16 cellular contexts compared by ENCODE assay signal in the genomic region with DNA sequence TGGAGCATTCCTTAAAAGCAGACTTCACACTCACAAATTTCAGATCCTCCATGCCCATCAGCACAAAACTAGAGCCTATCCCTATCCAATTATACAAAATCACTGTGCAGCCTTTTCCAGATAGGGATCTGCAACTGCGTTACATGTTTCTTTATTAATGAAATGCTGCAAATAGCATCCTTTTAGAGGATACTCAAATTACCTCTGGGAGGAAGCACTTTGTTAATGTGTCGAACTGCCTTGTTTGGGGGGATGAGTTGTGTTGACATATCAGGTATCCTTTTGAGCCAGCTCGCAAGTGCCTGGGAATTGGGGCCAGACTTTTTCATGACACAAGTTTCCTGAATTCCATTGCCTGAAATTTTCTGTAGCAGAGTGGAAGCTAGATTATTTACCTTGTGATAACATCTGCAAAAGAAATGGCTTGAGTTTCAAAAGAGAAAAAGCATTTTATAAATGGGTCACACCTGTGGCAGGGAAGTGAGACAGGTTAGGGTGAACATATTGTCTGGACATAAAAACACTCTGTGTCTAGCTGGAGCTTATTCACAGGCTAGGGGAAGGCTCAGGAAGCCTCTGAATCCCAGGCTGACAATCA.
"Had no signal": no experiment of that assay in that cellular context is flagged by ENCODE, and none has a peak within 500 bp of the region (broad histone marks: within the 10 kb centered on the region; RNA-seq: fewer than 3 reads in every experiment).

No MANE protein-coding gene starts in this region.

- ATAC-seq: activated CD4-positive, alpha-beta T cell treated with anti-CD3 and anti-CD28 coated beads for 36 hours; activated CD8-positive, alpha-beta T cell treated with anti-CD3 and anti-CD28 coated beads for 36 hours; activated naive CD8-positive, alpha-beta T cell treated with anti-CD3 and anti-CD28 coated beads, Interleukin-2, amount 50 U/mL, for 24 hours; esophagus mucosa; mucosa of descending colon; naive thymus-derived CD8-positive, alpha-beta T cell; psoas muscle; sciatic nerve had no signal

- H3K27me3 Mint-ChIP-seq: activated CD8-positive, alpha-beta T cell treated with anti-CD3 and anti-CD28 coated beads for 36 hours; activated naive CD8-positive, alpha-beta T cell treated with anti-CD3 and anti-CD28 coated beads, Interleukin-2, amount 50 U/mL, for 24 hours; naive thymus-derived CD8-positive, alpha-beta T cell had no signal

- H3K4me1 Mint-ChIP-seq: activated CD4-positive, alpha-beta T cell treated with anti-CD3 and anti-CD28 coated beads for 36 hours; activated naive CD8-positive, alpha-beta T cell treated with anti-CD3 and anti-CD28 coated beads, Interleukin-2, amount 50 U/mL, for 24 hours; naive thymus-derived CD8-positive, alpha-beta T cell had no signal

- H3K27ac ChIP-seq: psoas muscle, spleen, transverse colon had no signal

- H3K36me3 Mint-ChIP-seq: naive thymus-derived CD8-positive, alpha-beta T cell had no signal

- H3K27ac Mint-ChIP-seq: activated CD4-positive, alpha-beta T cell treated with anti-CD3 and anti-CD28 coated beads for 36 hours; activated CD8-positive, alpha-beta T cell treated with anti-CD3 and anti-CD28 coated beads for 36 hours; activated naive CD8-positive, alpha-beta T cell treated with anti-CD3 and anti-CD28 coated beads, Interleukin-2, amount 50 U/mL, for 24 hours; naive thymus-derived CD8-positive, alpha-beta T cell had no signal

- H3K9me3 ChIP-seq: mucosa of descending colon, psoas muscle, spleen, transverse colon had no signal

- H3K4me1 ChIP-seq: psoas muscle, spleen, transverse colon had no signal

- H3K27me3 ChIP-seq: spleen, transverse colon had no signal

- H3K36me3 ChIP-seq: spleen, transverse colon had no signal

- DNase-seq: activated CD4-positive, alpha-beta T cell treated with anti-CD3 and anti-CD28 coated beads for 36 hours; activated CD8-positive, alpha-beta memory T cell treated with anti-CD3 and anti-CD28 coated beads, Interleukin-2, amount 50 U/mL, for 4 hours; activated CD8-positive, alpha-beta T cell treated with anti-CD3 and anti-CD28 coated beads for 36 hours; activated naive CD4-positive, alpha-beta T cell; activated naive CD8-positive, alpha-beta T cell treated with anti-CD3 and anti-CD28 coated beads, Interleukin-2, amount 50 U/mL, for 24 hours; mucosa of descending colon; naive thymus-derived CD8-positive, alpha-beta T cell; psoas muscle; spleen; stimulated activated CD4-positive, alpha-beta T cell treated with anti-CD3 and anti-CD28 coated beads, Interleukin-2, amount 100 ng/mL, for 24 hours; stimulated activated naive CD4-positive, alpha-beta T cell; substantia nigra; T1000; transverse colon had no signal

- H3K9me3 Mint-ChIP-seq: activated CD8-positive, alpha-beta T cell treated with anti-CD3 and anti-CD28 coated beads for 36 hours; activated naive CD8-positive, alpha-beta T cell treated with anti-CD3 and anti-CD28 coated beads, Interleukin-2, amount 50 U/mL, for 24 hours had no signal

- H3K4me3 Mint-ChIP-seq: activated CD4-positive, alpha-beta T cell treated with anti-CD3 and anti-CD28 coated beads for 36 hours; activated CD8-positive, alpha-beta T cell treated with anti-CD3 and anti-CD28 coated beads for 36 hours; activated naive CD8-positive, alpha-beta T cell treated with anti-CD3 and anti-CD28 coated beads, Interleukin-2, amount 50 U/mL, for 24 hours; naive thymus-derived CD8-positive, alpha-beta T cell had no signal

- H3K4me3 ChIP-seq: mucosa of descending colon, psoas muscle, spleen, transverse colon had no signal
